Comparison of ENCODE assay signal across 1 cellular context in the genomic region with DNA sequence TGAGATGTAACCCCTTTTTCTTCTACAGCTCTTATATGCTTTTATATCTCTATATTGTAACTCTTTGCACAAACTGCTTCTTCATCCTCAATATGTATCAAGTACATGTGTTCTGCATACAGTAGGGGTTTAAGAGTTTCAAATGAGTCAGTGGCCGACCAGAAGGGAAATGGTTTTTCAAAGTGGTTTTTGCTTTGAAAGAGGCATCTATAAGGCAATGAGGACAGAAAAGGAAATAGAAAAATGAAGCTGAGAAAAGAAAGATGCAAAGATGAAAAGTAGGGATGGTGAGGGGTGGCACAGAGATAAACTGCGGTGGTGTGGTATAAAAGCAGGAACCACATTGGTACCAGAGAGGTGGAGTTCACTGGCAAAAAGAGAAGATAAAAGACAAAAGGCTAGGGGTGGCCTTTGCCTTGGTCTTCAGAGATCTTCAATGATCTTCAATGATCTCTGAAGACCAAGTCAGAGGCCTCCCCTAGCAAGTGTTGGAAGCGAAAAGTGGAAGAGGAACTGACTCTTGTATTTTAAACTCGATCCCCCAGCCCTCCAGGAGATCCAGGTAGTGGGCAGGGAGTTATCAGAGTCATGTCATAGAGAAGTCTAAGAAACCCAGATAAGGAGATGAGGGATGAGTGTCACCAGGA.
TF ChIP-seq lines count a peak whose summit lies in the region.

No MANE protein-coding gene starts in this region.

TF ChIP-seq in K562, 482 proteins besides CTCF, POLR2A, EP300 and RAD21 (continued from another document):
- TF ChIP-seq, protein P1, sequence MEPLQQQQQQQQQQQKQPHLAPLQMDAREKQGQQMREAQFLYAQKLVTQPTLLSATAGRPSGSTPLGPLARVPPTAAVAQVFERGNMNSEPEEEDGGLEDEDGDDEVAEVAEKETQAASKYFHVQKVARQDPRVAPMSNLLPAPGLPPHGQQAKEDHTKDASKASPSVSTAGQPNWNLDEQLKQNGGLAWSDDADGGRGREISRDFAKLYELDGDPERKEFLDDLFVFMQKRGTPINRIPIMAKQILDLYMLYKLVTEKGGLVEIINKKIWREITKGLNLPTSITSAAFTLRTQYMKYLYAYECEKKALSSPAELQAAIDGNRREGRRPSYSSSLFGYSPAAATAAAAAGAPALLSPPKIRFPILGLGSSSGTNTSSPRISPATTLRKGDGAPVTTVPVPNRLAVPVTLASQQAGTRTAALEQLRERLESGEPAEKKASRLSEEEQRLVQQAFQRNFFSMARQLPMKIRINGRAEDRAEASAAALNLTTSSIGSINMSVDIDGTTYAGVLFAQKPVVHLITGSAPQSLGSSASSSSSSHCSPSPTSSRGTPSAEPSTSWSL (CRISPR knock-in tag; IDR thresholded peaks at IDR 0.05; ENCODE audit: borderline replicate concordance): no peak
- TF ChIP-seq ZBED1 (IDR thresholded peaks at IDR 0.05) (no peak), NFATC3 (IDR thresholded peaks at IDR 0.05) (no peak), RHOXF2B (CRISPR knock-in tag; conservative IDR thresholded peaks at IDR 0.05) (no peak), RFX7 (CRISPR knock-in tag; IDR thresholded peaks at IDR 0.05) (no peak), HMG20B (CRISPR knock-in tag; IDR thresholded peaks at IDR 0.05) (no peak), ZNF253 (CRISPR knock-in tag; conservative IDR thresholded peaks at IDR 0.05) (no peak), SUPT5H (IDR thresholded peaks at IDR 0.05) (no peak), HMGN3 (IDR thresholded peaks at IDR 0.05; ENCODE audit: borderline replicate concordance, extremely low read depth, insufficient read length, low read depth, low read length) (no peak), ZNF140 (CRISPR knock-in tag; IDR thresholded peaks at IDR 0.05) (no peak)
- TF ChIP-seq, protein P2, sequence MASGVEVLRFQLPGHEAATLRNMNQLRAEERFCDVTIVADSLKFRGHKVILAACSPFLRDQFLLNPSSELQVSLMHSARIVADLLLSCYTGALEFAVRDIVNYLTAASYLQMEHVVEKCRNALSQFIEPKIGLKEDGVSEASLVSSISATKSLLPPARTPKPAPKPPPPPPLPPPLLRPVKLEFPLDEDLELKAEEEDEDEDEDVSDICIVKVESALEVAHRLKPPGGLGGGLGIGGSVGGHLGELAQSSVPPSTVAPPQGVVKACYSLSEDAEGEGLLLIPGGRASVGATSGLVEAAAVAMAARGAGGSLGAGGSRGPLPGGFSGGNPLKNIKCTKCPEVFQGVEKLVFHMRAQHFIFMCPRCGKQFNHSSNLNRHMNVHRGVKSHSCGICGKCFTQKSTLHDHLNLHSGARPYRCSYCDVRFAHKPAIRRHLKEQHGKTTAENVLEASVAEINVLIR (CRISPR knock-in tag; IDR thresholded peaks at IDR 0.05): no peak
